ENCODE assay signal across 18 cellular contexts in the genomic region with DNA sequence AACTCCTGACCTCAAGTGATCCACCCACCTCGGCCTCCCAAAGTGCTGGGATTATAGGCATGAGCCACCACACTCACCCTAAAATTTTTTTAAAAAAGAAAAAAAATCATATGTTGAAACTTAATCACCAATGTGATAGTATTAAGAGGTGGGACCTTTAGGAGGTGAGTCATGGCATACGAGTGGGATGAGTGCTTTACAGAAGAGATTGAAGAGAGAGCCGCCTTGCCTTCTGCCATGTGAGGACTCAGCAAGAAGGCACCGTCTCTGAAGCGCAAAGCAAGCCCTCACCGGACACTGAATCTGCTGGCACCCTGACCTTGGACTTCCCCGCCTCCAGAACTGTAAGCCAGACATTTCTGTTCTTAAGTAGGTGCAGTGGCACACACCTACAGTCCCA. TPM values are rescaled to one million over a fixed set of nuclear protein-coding genes. Genes with fewer than 3 reads are reported as not detected.
DNase-seq lines count a peak whose midpoint lies in the region; ATAC-seq lines count a peak whose summit lies in the region.
"Had no signal": no experiment of that assay in that cellular context is flagged by ENCODE, and none has a peak within 500 bp of the region (broad histone marks: within the 10 kb centered on the region; RNA-seq: fewer than 3 reads in every experiment).

No MANE protein-coding gene starts in this region.

- no peak for DNase-seq in activated naive CD8-positive, alpha-beta T cell treated with anti-CD3 and anti-CD28 coated beads, Interleukin-2, amount 50 U/mL, for 24 hours
- DNase-seq in activated naive CD8-positive, alpha-beta T cell treated with anti-CD3 and anti-CD28 coated beads for 36 hours = no peak
- DNase-seq in RKO (ENCODE audit: low spot score) (peak; percentile 24), head of caudate nucleus (peak in 25 of 42 donors; percentile 17 to 85 (median 51)), NCI-H1417 treated with DMSO at 0.1 percent for 48 hours (lab: John Stamatoyannopoulos, UW) (no peak)
- no peak for DNase-seq in stimulated activated naive B cell treated with anti-CD40 and anti-IgM and Interleukin-4, amounts not matched to agents 10 μg/mL and 1 μg/mL and 100 μg/mL, for 72 hours
- DNase-seq: Caco-2; CD8-positive, alpha-beta T cell; DMS79 treated with DMSO at 0.1 percent for 48 hours; NCI-H1048; NCI-H1694 treated with DMSO at 0.1 percent for 48 hours; NCI-H2081; NCI-H2227 treated with DMSO at 0.1 percent for 48 hours; NCI-H510A; NCI-H69; SHP77 treated with DMSO at 0.1 percent for 48 hours had no signal

- no peak overlapping the region for H3K27ac Mint-ChIP-seq in activated naive CD8-positive, alpha-beta T cell treated with anti-CD3 and anti-CD28 coated beads, Interleukin-2, amount 50 U/mL, for 24 hours
- H3K27ac Mint-ChIP-seq in activated naive CD8-positive, alpha-beta T cell treated with anti-CD3 and anti-CD28 coated beads for 36 hours = no peak overlapping the region
- H3K27ac Mint-ChIP-seq in stimulated activated naive B cell treated with anti-CD40 and anti-IgM and Interleukin-4, amounts not matched to agents 10 μg/mL and 1 μg/mL and 100 μg/mL, for 72 hours = no peak overlapping the region
- H3K27ac Mint-ChIP-seq: B cell; CD8-positive, alpha-beta T cell had no signal

- H3K9me3 Mint-ChIP-seq in activated naive CD8-positive, alpha-beta T cell treated with anti-CD3 and anti-CD28 coated beads, Interleukin-2, amount 50 U/mL, for 24 hours = no peaks in the 10 kb centered on the region
- no peaks in the 10 kb centered on the region for H3K9me3 Mint-ChIP-seq in activated naive CD8-positive, alpha-beta T cell treated with anti-CD3 and anti-CD28 coated beads for 36 hours
- no peaks in the 10 kb centered on the region for H3K9me3 Mint-ChIP-seq in stimulated activated naive B cell treated with anti-CD40 and anti-IgM and Interleukin-4, amounts not matched to agents 10 μg/mL and 1 μg/mL and 100 μg/mL, for 72 hours
- H3K9me3 Mint-ChIP-seq: CD8-positive, alpha-beta T cell had no signal

- peaks cover 30% of the 10 kb centered on the region for H3K27me3 Mint-ChIP-seq in activated naive CD8-positive, alpha-beta T cell treated with anti-CD3 and anti-CD28 coated beads, Interleukin-2, amount 50 U/mL, for 24 hours
- H3K27me3 Mint-ChIP-seq in activated naive CD8-positive, alpha-beta T cell treated with anti-CD3 and anti-CD28 coated beads for 36 hours = peaks cover 44% of the 10 kb centered on the region
- H3K27me3 Mint-ChIP-seq in stimulated activated naive B cell treated with anti-CD40 and anti-IgM and Interleukin-4, amounts not matched to agents 10 μg/mL and 1 μg/mL and 100 μg/mL, for 72 hours = peaks cover 25 to 37% of the 10 kb centered on the region in 2 donors

- ATAC-seq in activated naive CD8-positive, alpha-beta T cell treated with anti-CD3 and anti-CD28 coated beads, Interleukin-2, amount 50 U/mL, for 24 hours = peak; percentile 57
- ATAC-seq in stimulated activated naive B cell treated with anti-CD40 and anti-IgM and Interleukin-4, amounts not matched to agents 10 μg/mL and 1 μg/mL and 100 μg/mL, for 72 hours (replicated peaks) = no peak
- no peak for ATAC-seq in HG02588 (IDR thresholded peaks at IDR 0.05; ENCODE audit: unreplicated experiment)
- ATAC-seq: CD8-positive, alpha-beta T cell had no signal

- H3K4me3 Mint-ChIP-seq in activated naive CD8-positive, alpha-beta T cell treated with anti-CD3 and anti-CD28 coated beads, Interleukin-2, amount 50 U/mL, for 24 hours = no peak overlapping the region
- H3K4me3 Mint-ChIP-seq in activated naive CD8-positive, alpha-beta T cell treated with anti-CD3 and anti-CD28 coated beads for 36 hours = no peak overlapping the region
- H3K4me3 Mint-ChIP-seq in stimulated activated naive B cell treated with anti-CD40 and anti-IgM and Interleukin-4, amounts not matched to agents 10 μg/mL and 1 μg/mL and 100 μg/mL, for 72 hours = no peak overlapping the region
- H3K4me3 Mint-ChIP-seq: B cell; CD8-positive, alpha-beta T cell had no signal

- intact Hi-C loops in head of caudate nucleus (cut with DNase I) = loop anchor here (5.0 kb wide), 1 partner anchor 160 kb away; no protein-coding TSS in a partner anchor

- no peaks in the 10 kb centered on the region for H3K36me3 Mint-ChIP-seq in activated naive CD8-positive, alpha-beta T cell treated with anti-CD3 and anti-CD28 coated beads, Interleukin-2, amount 50 U/mL, for 24 hours (ENCODE audit: low read depth)
- H3K36me3 Mint-ChIP-seq in activated naive CD8-positive, alpha-beta T cell treated with anti-CD3 and anti-CD28 coated beads for 36 hours = no peaks in the 10 kb centered on the region
- H3K36me3 Mint-ChIP-seq in stimulated activated naive B cell treated with anti-CD40 and anti-IgM and Interleukin-4, amounts not matched to agents 10 μg/mL and 1 μg/mL and 100 μg/mL, for 72 hours = no peaks in the 10 kb centered on the region
- H3K36me3 Mint-ChIP-seq: CD8-positive, alpha-beta T cell had no signal

- H3K4me1 Mint-ChIP-seq in activated naive CD8-positive, alpha-beta T cell treated with anti-CD3 and anti-CD28 coated beads, Interleukin-2, amount 50 U/mL, for 24 hours = peaks cover 3% of the 10 kb centered on the region
- H3K4me1 Mint-ChIP-seq in activated naive CD8-positive, alpha-beta T cell treated with anti-CD3 and anti-CD28 coated beads for 36 hours = peaks cover 4% of the 10 kb centered on the region
- H3K4me1 Mint-ChIP-seq in stimulated activated naive B cell treated with anti-CD40 and anti-IgM and Interleukin-4, amounts not matched to agents 10 μg/mL and 1 μg/mL and 100 μg/mL, for 72 hours = peaks cover 6 to 14% of the 10 kb centered on the region in 2 donors

RNA-seq across cellular contexts. Expression of gene ARPIN, which starts 5.5 kb away (rescaled TPM):
- not detected for total RNA-seq in activated naive CD8-positive, alpha-beta T cell treated with anti-CD3 and anti-CD28 coated beads for 36 hours
- total RNA-seq: CD8-positive, alpha-beta T cell had no signal

RNA-seq across cellular contexts. Expression of gene AP3S2, which starts 13.5 kb away (rescaled TPM):
- 10 to 100 TPM; 16.2 to 20.8 TPM for total RNA-seq in activated naive CD8-positive, alpha-beta T cell treated with anti-CD3 and anti-CD28 coated beads for 36 hours

Comparison
In these comparisons a context has a peak if more than half of its experiments do, and no peak if none do; other contexts are left out.
1. DNase-seq: peak in RKO (single experiment) and head of caudate nucleus (25 of 42); none in activated naive CD8-positive, alpha-beta T cell treated with anti-CD3 and anti-CD28 coated beads, Interleukin-2, amount 50 U/mL, for 24 hours (single experiment), activated naive CD8-positive, alpha-beta T cell treated with anti-CD3 and anti-CD28 coated beads for 36 hours (single experiment), stimulated activated naive B cell treated with anti-CD40 and anti-IgM and Interleukin-4, amounts not matched to agents 10 μg/mL and 1 μg/mL and 100 μg/mL, for 72 hours (single experiment) and NCI-H1417 treated with DMSO at 0.1 percent for 48 hours (single experiment).